Comparison of ENCODE assay signal across 12 cellular contexts in genomic region chr15:39404767-39405173, GRCh38.
A peak's percentile ranks its signal among the peaks of the same experiment; 100 is the strongest.
DNase-seq lines count a peak whose midpoint lies in the region; ATAC-seq and TF ChIP-seq lines count a peak whose summit lies in the region.
"Had no signal": no experiment of that assay in that cellular context is flagged by ENCODE, and none has a peak within 500 bp of the region (broad histone marks: within the 10 kb centered on the region; RNA-seq: fewer than 3 reads in every experiment).

No MANE protein-coding gene starts in this region.

- H3K27ac Mint-ChIP-seq in activated naive CD4-positive, alpha-beta T cell treated with anti-CD3 and anti-CD28 coated beads for 36 hours, result no peak overlapping the region
- H3K27ac Mint-ChIP-seq: stimulated activated effector memory CD8-positive, alpha-beta T cell treated with anti-CD3 and anti-CD28 coated beads, Interleukin-12 subunit alpha, Interleukin-12 subunit beta, amount 100 ng/mL, for 72 hours had no signal

- CTCF ChIA-PET in activated naive CD4-positive, alpha-beta T cell treated with anti-CD3 and anti-CD28 coated beads for 36 hours (lab: Charles Lee), result no interaction called here

- H3K4me3 ChIP-seq in uterus, result no peak overlapping the region

- intact Hi-C loops in activated naive CD4-positive, alpha-beta T cell treated with anti-CD3 and anti-CD28 coated beads for 36 hours (cut with micrococcal nuclease), result no loop called here
- intact Hi-C loops in uterus (cut with DNase I; ENCODE audit: low total_unique reads) (no loop called here), posterior vena cava (cut with DNase I) (no loop called here), posterior cingulate gyrus (cut with DNase I) (no loop called here)

- peak; percentile 99 for DNase-seq in GM04503 (ENCODE audit: low read depth)
- peak; percentile 90 for DNase-seq in OCI-M1 (lab: John Stamatoyannopoulos, UW)
- no peak for DNase-seq in omental fat pad (ENCODE audit: low spot score)
- DNase-seq in activated naive CD4-positive, alpha-beta T cell treated with anti-CD3 and anti-CD28 coated beads for 36 hours, result no peak
- DNase-seq in uterus, result no peak
- DNase-seq in posterior vena cava (ENCODE audit: low spot score), result no peak
- no peak for DNase-seq in posterior cingulate gyrus
- DNase-seq: activated T-cell treated with anti-CD3 and anti-CD28 coated beads, Interleukin-2, amount 50 U/mL, for 1 hour; DMS79; NCI-H2171 treated with DMSO at 0.1 percent for 48 hours had no signal

- no peaks in the 10 kb centered on the region for H3K36me3 Mint-ChIP-seq in activated naive CD4-positive, alpha-beta T cell treated with anti-CD3 and anti-CD28 coated beads for 36 hours (ENCODE audit: low read depth)
- H3K36me3 Mint-ChIP-seq: stimulated activated effector memory CD8-positive, alpha-beta T cell treated with anti-CD3 and anti-CD28 coated beads, Interleukin-12 subunit alpha, Interleukin-12 subunit beta, amount 100 ng/mL, for 72 hours had no signal

- H3K27me3 Mint-ChIP-seq in activated naive CD4-positive, alpha-beta T cell treated with anti-CD3 and anti-CD28 coated beads for 36 hours (ENCODE audit: low read depth), result peaks cover 7% of the 10 kb centered on the region

- no peaks in the 10 kb centered on the region for H3K27me3 ChIP-seq in uterus

- no peaks in the 10 kb centered on the region for H3K4me1 Mint-ChIP-seq in activated naive CD4-positive, alpha-beta T cell treated with anti-CD3 and anti-CD28 coated beads for 36 hours (ENCODE audit: low read depth)
- H3K4me1 Mint-ChIP-seq: stimulated activated effector memory CD8-positive, alpha-beta T cell treated with anti-CD3 and anti-CD28 coated beads, Interleukin-12 subunit alpha, Interleukin-12 subunit beta, amount 100 ng/mL, for 72 hours had no signal

- H3K36me3 ChIP-seq in uterus, result no peaks in the 10 kb centered on the region

- ATAC-seq in esophagus mucosa (peak; percentile 39), omental fat pad (ENCODE audit: low FRiP score) (peak; percentile 21)
- ATAC-seq: stimulated activated effector memory CD8-positive, alpha-beta T cell treated with anti-CD3 and anti-CD28 coated beads, Interleukin-12 subunit alpha, Interleukin-12 subunit beta, amount 100 ng/mL, for 72 hours had no signal

- no peaks in the 10 kb centered on the region for H3K9me3 ChIP-seq in uterus

- TF ChIP-seq CTCF in omental fat pad (IDR thresholded peaks at IDR 0.05), result no peak
- TF ChIP-seq CTCF in uterus (IDR thresholded peaks at IDR 0.05), result no peak

- no peaks in the 10 kb centered on the region for H3K4me1 ChIP-seq in uterus

- no peaks in the 10 kb centered on the region for H3K9me3 Mint-ChIP-seq in activated naive CD4-positive, alpha-beta T cell treated with anti-CD3 and anti-CD28 coated beads for 36 hours
- H3K9me3 Mint-ChIP-seq: stimulated activated effector memory CD8-positive, alpha-beta T cell treated with anti-CD3 and anti-CD28 coated beads, Interleukin-12 subunit alpha, Interleukin-12 subunit beta, amount 100 ng/mL, for 72 hours had no signal

- no peak for TF ChIP-seq POLR2A in uterus (IDR thresholded peaks at IDR 0.05)

- H3K4me3 Mint-ChIP-seq in activated naive CD4-positive, alpha-beta T cell treated with anti-CD3 and anti-CD28 coated beads for 36 hours, result no peak overlapping the region
- H3K4me3 Mint-ChIP-seq: stimulated activated effector memory CD8-positive, alpha-beta T cell treated with anti-CD3 and anti-CD28 coated beads, Interleukin-12 subunit alpha, Interleukin-12 subunit beta, amount 100 ng/mL, for 72 hours had no signal

- no peak overlapping the region for H3K27ac ChIP-seq in uterus

Comparison
In these comparisons a context has a peak if more than half of its experiments do, and no peak if none do; other contexts are left out.
1. DNase-seq: peak in GM04503 (single experiment) and OCI-M1 (single experiment); none in omental fat pad (single experiment), activated naive CD4-positive, alpha-beta T cell treated with anti-CD3 and anti-CD28 coated beads for 36 hours (single experiment), uterus (0 of 2), posterior vena cava (single experiment) and posterior cingulate gyrus (0 of 10).